Comparison of ENCODE assay signal across 18 cellular contexts in the genomic region with DNA sequence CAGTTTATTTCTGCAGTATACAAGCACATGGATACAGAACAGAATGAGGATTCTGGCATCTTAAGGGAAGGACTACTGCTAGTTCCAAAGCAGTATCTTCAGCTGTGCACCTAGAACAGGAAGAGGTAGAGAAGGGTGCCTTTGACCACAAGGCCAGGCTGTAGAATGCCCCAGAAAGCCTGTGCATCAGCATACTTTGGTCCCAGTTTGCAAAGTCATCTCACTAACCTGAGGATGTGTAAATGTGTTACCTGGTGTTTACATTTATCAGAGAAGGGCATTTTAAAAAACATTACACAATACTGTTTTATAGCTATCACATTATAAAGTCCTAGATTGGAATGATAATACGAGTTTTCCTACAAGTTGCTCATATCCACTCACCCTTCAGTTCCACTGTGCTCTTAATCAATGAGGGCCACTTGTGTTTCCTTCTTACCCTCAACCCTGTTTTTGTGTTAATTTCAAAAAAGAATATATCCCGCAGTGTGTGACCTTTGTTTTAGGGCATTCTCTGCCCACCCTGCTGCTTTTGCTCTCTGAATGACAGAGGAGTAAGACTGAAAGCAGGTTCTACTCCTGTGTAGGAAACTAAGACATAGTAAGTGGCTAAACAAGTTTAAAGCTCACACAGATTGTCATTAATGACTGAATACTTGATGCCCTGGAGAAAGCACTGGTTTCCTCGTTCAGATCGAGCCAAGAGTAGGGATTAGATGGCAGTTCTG.
"Had no signal": no experiment of that assay in that cellular context is flagged by ENCODE, and none has a peak within 500 bp of the region (broad histone marks: within the 10 kb centered on the region; RNA-seq: fewer than 3 reads in every experiment).

No MANE protein-coding gene starts in this region.

- H3K4me1 ChIP-seq: ascending aorta had no signal

- H3K27me3 ChIP-seq: ascending aorta, dorsolateral prefrontal cortex, testis had no signal

- H3K36me3 Mint-ChIP-seq: natural killer cell had no signal

- FAIRE-seq: bronchial epithelial cell, urothelium cell line had no signal

- H3K9me3 Mint-ChIP-seq: activated B cell treated with CpG ODN at 0.5 μM for 24 hours; activated naive CD8-positive, alpha-beta T cell treated with anti-CD3 and anti-CD28 coated beads, Interleukin-2, amount 10 ng/mL, durations not matched to agents 7 days and 5 days; natural killer cell; stimulated activated naive CD8-positive, alpha-beta T cell treated with anti-CD3 and anti-CD28 coated beads, Interleukin-15, amount 100 ng/mL, for 72 hours had no signal

- DNase-seq: activated B cell treated with CpG ODN at 0.5 μM for 24 hours; activated CD4-positive, alpha-beta T cell treated with anti-CD3 and anti-CD28 coated beads, Interleukin-2, amount 10 ng/mL, durations not matched to agents 24 days and 14 days; activated gamma-delta T cell; activated naive CD8-positive, alpha-beta T cell treated with anti-CD3 and anti-CD28 coated beads, Interleukin-2, amount 10 ng/mL, durations not matched to agents 7 days and 5 days; activated T-cell treated with anti-CD3 and anti-CD28 coated beads, Interleukin-2, amount 50 U/mL, for 1 hour; dorsolateral prefrontal cortex; esophagus squamous epithelium; foreskin fibroblast; glutamatergic neuron; mammary epithelial cell; natural killer cell; stimulated activated CD4-positive, alpha-beta T cell treated with anti-CD3 and anti-CD28 coated beads, Interleukin-4, amount 100 ng/mL, for 24 hours; stimulated activated naive CD8-positive, alpha-beta T cell treated with anti-CD3 and anti-CD28 coated beads, Interleukin-15, amount 100 ng/mL, for 72 hours; T-helper 1 cell; testis had no signal

- H3K36me3 ChIP-seq: ascending aorta had no signal

- ATAC-seq: natural killer cell; stimulated activated naive CD8-positive, alpha-beta T cell treated with anti-CD3 and anti-CD28 coated beads, Interleukin-15, amount 100 ng/mL, for 72 hours had no signal

- H3K27me3 Mint-ChIP-seq: activated CD4-positive, alpha-beta T cell treated with anti-CD3 and anti-CD28 coated beads, Interleukin-2, amount 10 ng/mL, durations not matched to agents 24 days and 14 days; activated naive CD8-positive, alpha-beta T cell treated with anti-CD3 and anti-CD28 coated beads, Interleukin-2, amount 10 ng/mL, durations not matched to agents 7 days and 5 days had no signal

- H3K9me3 ChIP-seq: ascending aorta, esophagus squamous epithelium, testis had no signal

- H3K4me3 Mint-ChIP-seq: activated B cell treated with CpG ODN at 0.5 μM for 24 hours; activated CD4-positive, alpha-beta T cell treated with anti-CD3 and anti-CD28 coated beads, Interleukin-2, amount 10 ng/mL, durations not matched to agents 24 days and 14 days; activated naive CD8-positive, alpha-beta T cell treated with anti-CD3 and anti-CD28 coated beads, Interleukin-2, amount 10 ng/mL, durations not matched to agents 7 days and 5 days; natural killer cell; stimulated activated naive CD8-positive, alpha-beta T cell treated with anti-CD3 and anti-CD28 coated beads, Interleukin-15, amount 100 ng/mL, for 72 hours had no signal

- H3K27ac ChIP-seq: ascending aorta, dorsolateral prefrontal cortex, esophagus squamous epithelium had no signal

- H3K4me3 ChIP-seq: ascending aorta, dorsolateral prefrontal cortex, esophagus squamous epithelium, testis had no signal

- H3K27ac Mint-ChIP-seq: activated B cell treated with CpG ODN at 0.5 μM for 24 hours; activated CD4-positive, alpha-beta T cell treated with anti-CD3 and anti-CD28 coated beads, Interleukin-2, amount 10 ng/mL, durations not matched to agents 24 days and 14 days; activated naive CD8-positive, alpha-beta T cell treated with anti-CD3 and anti-CD28 coated beads, Interleukin-2, amount 10 ng/mL, durations not matched to agents 7 days and 5 days; natural killer cell; stimulated activated naive CD8-positive, alpha-beta T cell treated with anti-CD3 and anti-CD28 coated beads, Interleukin-15, amount 100 ng/mL, for 72 hours had no signal
